ENCODE assay signal across 11 cellular contexts in genomic region chr22:23225337-23225723, GRCh38. TPM values are rescaled to one million over a fixed set of nuclear protein-coding genes. Genes with fewer than 3 reads are reported as not detected.
DNase-seq lines count a peak whose midpoint lies in the region; ATAC-seq, FAIRE-seq and TF ChIP-seq lines count a peak whose summit lies in the region.
"Had no signal": no experiment of that assay in that cellular context is flagged by ENCODE, and none has a peak within 500 bp of the region (broad histone marks: within the 10 kb centered on the region; RNA-seq: fewer than 3 reads in every experiment).

No MANE protein-coding gene starts in this region.

- H3K27ac ChIP-seq in GM23248 = peak overlapping the region; percentile 92
- H3K27ac ChIP-seq in foreskin keratinocyte = peak overlapping the region; percentile 91
- H3K27ac ChIP-seq in spleen = peak overlapping the region; percentile 17 to 82 (median 66)
- H3K27ac ChIP-seq: right lobe of liver had no signal

- H3K4me1 ChIP-seq in GM23248 (ENCODE audit: insufficient read depth) = peaks cover 43% of the 10 kb centered on the region
- peaks cover 24% of the 10 kb centered on the region for H3K4me1 ChIP-seq in foreskin keratinocyte
- H3K4me1 ChIP-seq in spleen = peaks cover 26 to 77% (median 69%) of the 10 kb centered on the region in 6 donors

- no peak for TF ChIP-seq CTCF in foreskin keratinocyte (conservative IDR thresholded peaks at IDR 0.05)
- TF ChIP-seq CTCF in spleen (IDR thresholded peaks at IDR 0.05 in 8 of 11, conservative IDR thresholded peaks at IDR 0.05 in 3 of 11) = no peak

- peaks cover 81% of the 10 kb centered on the region for H3K4me1 Mint-ChIP-seq in activated CD4-positive, alpha-beta memory T cell treated with anti-CD3 and anti-CD28 coated beads, Interleukin-2, amount 10 ng/mL, durations not matched to agents 7 days and 5 days

- H3K27ac Mint-ChIP-seq in activated CD4-positive, alpha-beta memory T cell treated with anti-CD3 and anti-CD28 coated beads, Interleukin-2, amount 10 ng/mL, durations not matched to agents 7 days and 5 days = peak overlapping the region; percentile 89
- H3K27ac Mint-ChIP-seq: stimulated activated memory B cell treated with anti-CD40 and anti-IgM and Interleukin-4, amounts not matched to agents 10 μg/mL and 1 μg/mL and 100 μg/mL, for 72 hours had no signal

- H2AFZ ChIP-seq in GM23248 = 0 out of 2 replicates have a peak overlapping the region, but pooled peaks have one; percentile 64

- DNase-seq in GM23248 = no peak
- DNase-seq in activated CD4-positive, alpha-beta memory T cell treated with anti-CD3 and anti-CD28 coated beads, Interleukin-2, amount 10 ng/mL, durations not matched to agents 7 days and 5 days = no peak
- DNase-seq in foreskin keratinocyte = no peak
- peak; percentile 61 for DNase-seq in spleen
- no peak for DNase-seq in amygdala (lab: John Stamatoyannopoulos, UW)
- no peak for DNase-seq in frontal cortex (ENCODE audit: low spot score in 2 of 2)
- no peak for DNase-seq in RPMI8226
- DNase-seq: SIG-M5 had no signal

- POLR2A ChIA-PET in activated CD4-positive, alpha-beta memory T cell treated with anti-CD3 and anti-CD28 coated beads, Interleukin-2, amount 10 ng/mL, durations not matched to agents 7 days and 5 days (lab: Charles Lee) = interaction anchor here (1.8 to 3.1 kb wide), 3 partner anchors 9 to 44 kb away, joined by 6 to 14 read pairs (median 13); partner anchors contain the start of gene BCR

- no peaks in the 10 kb centered on the region for H4K20me1 ChIP-seq in GM23248 (ENCODE audit: insufficient read depth)

- H3K9me3 Mint-ChIP-seq in activated CD4-positive, alpha-beta memory T cell treated with anti-CD3 and anti-CD28 coated beads, Interleukin-2, amount 10 ng/mL, durations not matched to agents 7 days and 5 days = peaks cover 22% of the 10 kb centered on the region

- H3F3A ChIP-seq in GM23248 (ENCODE audit: insufficient read depth) = peaks cover 48% of the 10 kb centered on the region

- CTCF ChIA-PET in activated CD4-positive, alpha-beta memory T cell treated with anti-CD3 and anti-CD28 coated beads, Interleukin-2, amount 10 ng/mL, durations not matched to agents 7 days and 5 days (lab: Charles Lee) = interaction anchor here (1.0 to 2.9 kb wide), 4 partner anchors 9 to 57 kb away, joined by 3 to 11 read pairs (median 6); no protein-coding TSS in a partner anchor

- H3K4me3 Mint-ChIP-seq in activated CD4-positive, alpha-beta memory T cell treated with anti-CD3 and anti-CD28 coated beads, Interleukin-2, amount 10 ng/mL, durations not matched to agents 7 days and 5 days = no peak overlapping the region
- H3K4me3 Mint-ChIP-seq: stimulated activated memory B cell treated with anti-CD40 and anti-IgM and Interleukin-4, amounts not matched to agents 10 μg/mL and 1 μg/mL and 100 μg/mL, for 72 hours had no signal

- no peak for FAIRE-seq in frontal cortex (lab: Jason Lieb, UNC)

- ATAC-seq in foreskin keratinocyte = peak; percentile 6
- ATAC-seq in GM19397 (IDR thresholded peaks at IDR 0.05; ENCODE audit: unreplicated experiment) = no peak
- ATAC-seq: stimulated activated memory B cell treated with anti-CD40 and anti-IgM and Interleukin-4, amounts not matched to agents 10 μg/mL and 1 μg/mL and 100 μg/mL, for 72 hours had no signal

- H3K4me3 ChIP-seq in GM23248 (peak overlapping the region; percentile 54), spleen (no peak overlapping the region)
- H3K4me3 ChIP-seq: right lobe of liver had no signal

- TF ChIP-seq POLR2A in spleen (IDR thresholded peaks at IDR 0.05) = no peak

- peaks cover 77% of the 10 kb centered on the region for H3K79me2 ChIP-seq in GM23248 (ENCODE audit: insufficient read depth)

- peak overlapping the region; percentile 74 for H3K9ac ChIP-seq in GM23248

- H3K9me3 ChIP-seq in GM23248 (ENCODE audit: low read depth) (no peaks in the 10 kb centered on the region), spleen (peaks cover 0 to 29% (median 25%) of the 10 kb centered on the region in 8 donors)
- H3K9me3 ChIP-seq: right lobe of liver had no signal

- intact Hi-C loops in spleen (cut with DNase I; ENCODE audit: low total_unique reads) = loop anchor here (10.0 kb wide), 1 partner anchor 49 kb away; no protein-coding TSS in a partner anchor

- H3K9me2 ChIP-seq in GM23248 (ENCODE audit: insufficient read depth) = no peaks in the 10 kb centered on the region

- H3K36me3 Mint-ChIP-seq in activated CD4-positive, alpha-beta memory T cell treated with anti-CD3 and anti-CD28 coated beads, Interleukin-2, amount 10 ng/mL, durations not matched to agents 7 days and 5 days (ENCODE audit: low read depth) = peaks cover 43% of the 10 kb centered on the region

- H3K27me3 ChIP-seq in GM23248 (replicated peaks; ENCODE audit: insufficient read depth) (no peaks in the 10 kb centered on the region), foreskin keratinocyte (no peaks in the 10 kb centered on the region), spleen (replicated peaks in 1 of 7) (no peaks in the 10 kb centered on the region)
- H3K27me3 ChIP-seq: right lobe of liver had no signal

- H3K36me3 ChIP-seq in GM23248 (ENCODE audit: low read depth) (no peaks in the 10 kb centered on the region), spleen (peaks cover 0 to 9% (median 0%) of the 10 kb centered on the region in 6 donors)

- WGBS in GM23248 (ENCODE audit: low coverage in 1 of 2, low lambda C conversion rate in 2 of 2, missing lambda C conversion rate in 2 of 2), 2 experiments = 68 to 75% methylated on average over 10 of the region's 10 CpGs
- WGBS in spleen, 5 donors = 72 to 90% (median 83%) methylated on average over 6 to 10 of the region's 10 CpGs

- peak overlapping the region; percentile 76 for H3K4me2 ChIP-seq in GM23248 (ENCODE audit: unreplicated experiment)

- no peaks in the 10 kb centered on the region for H3K27me3 Mint-ChIP-seq in activated CD4-positive, alpha-beta memory T cell treated with anti-CD3 and anti-CD28 coated beads, Interleukin-2, amount 10 ng/mL, durations not matched to agents 7 days and 5 days
- H3K27me3 Mint-ChIP-seq: stimulated activated memory B cell treated with anti-CD40 and anti-IgM and Interleukin-4, amounts not matched to agents 10 μg/mL and 1 μg/mL and 100 μg/mL, for 72 hours had no signal

- in situ Hi-C loops in GM23248 (cut with MboI) = no loop called here

RNA-seq across cellular contexts. Expression of gene BCR, which starts 45.0 kb away (rescaled TPM):
- 30.0 and 30.6 TPM in 2 replicates for total RNA-seq in GM23248 (2014; rRNA removed; shearing (Covaris generic))
- polyA plus RNA-seq in GM23248 (2016; fragmentation: Nextera tagmentation; extraction: Ambion mirVana) = 3.3 and 4.7 TPM in 2 replicates
- 10 to 100 TPM; 60.7 to 63.2 TPM for total RNA-seq in activated CD4-positive, alpha-beta memory T cell treated with anti-CD3 and anti-CD28 coated beads, Interleukin-2, amount 10 ng/mL, durations not matched to agents 7 days and 5 days
- total RNA-seq in foreskin keratinocyte = 55.6 and 58.1 TPM in 2 replicates
- polyA plus RNA-seq in foreskin keratinocyte = 32.6 and 37.5 TPM in 2 replicates
- total RNA-seq in spleen = 10 to 100 TPM; 39.3 to 64.8 (median 56.3) TPM
- polyA plus RNA-seq in spleen = 10 to 100 TPM; 15.2 to 21.9 (median 15.8) TPM
- 46.1 TPM for total RNA-seq in frontal cortex
